In genomic region chr5:112634166-112634565, GRCh38 we compare ENCODE assay signal across 14 cellular contexts.
"Had no signal": no experiment of that assay in that cellular context is flagged by ENCODE, and none has a peak within 500 bp of the region (broad histone marks: within the 10 kb centered on the region; RNA-seq: fewer than 3 reads in every experiment).

No MANE protein-coding gene starts in this region.

- H3K36me3 ChIP-seq: ascending aorta, suprapubic skin had no signal

- ATAC-seq: activated CD4-positive, CD25-positive, alpha-beta regulatory T cell treated with anti-CD3 and anti-CD28 coated beads, Interleukin-2, amount 50 U/mL, for 24 hours; activated naive CD8-positive, alpha-beta T cell treated with anti-CD3 and anti-CD28 coated beads, Interleukin-2, amount 50 U/mL, for 24 hours; natural killer cell treated with Interleukin-12 subunit alpha and Interleukin-12 subunit beta and Interleukin-15 and Interleukin-18, amount 100 ng/mL, for 72 hours; stimulated activated naive CD8-positive, alpha-beta T cell treated with anti-CD3 and anti-CD28 coated beads, Interleukin-15, Interleukin-2, amounts not matched to agents 100 U/mL and 50 U/mL, for 24 hours had no signal

- H3K4me1 ChIP-seq: ascending aorta, suprapubic skin had no signal

- H3K27ac ChIP-seq: ascending aorta, epithelial cell of prostate, suprapubic skin had no signal

- H3K9me3 ChIP-seq: ascending aorta, suprapubic skin had no signal

- H3K4me3 ChIP-seq: ascending aorta, suprapubic skin had no signal

- H3K27me3 ChIP-seq: ascending aorta, suprapubic skin had no signal

- DNase-seq: activated CD4-positive, alpha-beta T cell treated with anti-CD3 and anti-CD28 coated beads, Interleukin-2, amount 50 U/mL, for 1 hour; activated naive CD4-positive, alpha-beta T cell treated with anti-CD3 and anti-CD28 coated beads for 36 hours; activated naive CD8-positive, alpha-beta T cell treated with anti-CD3 and anti-CD28 coated beads, Interleukin-2, amount 50 U/mL, for 24 hours; activated T-cell treated with anti-CD3 and anti-CD28 coated beads for 4 hours; retina; stimulated activated CD4-positive, alpha-beta T cell treated with anti-CD3 and anti-CD28 coated beads, Interleukin-15, amount 100 ng/mL, for 24 hours; stimulated activated CD4-positive, alpha-beta T cell treated with anti-CD3 and anti-CD28 coated beads, Interleukin-4, amount 100 ng/mL, for 1 hour; stimulated activated naive CD8-positive, alpha-beta T cell treated with anti-CD3 and anti-CD28 coated beads, Interleukin-15, Interleukin-2, amounts not matched to agents 100 U/mL and 50 U/mL, for 24 hours; trophoblast cell had no signal
